ENCODE assay signal across 8 cellular contexts in genomic region chr5:115586525-115587146, GRCh38. TPM values are rescaled to one million over a fixed set of nuclear protein-coding genes. Genes with fewer than 3 reads are reported as not detected.
DNase-seq lines count a peak whose midpoint lies in the region; ATAC-seq, FAIRE-seq and TF ChIP-seq lines count a peak whose summit lies in the region.

No MANE protein-coding gene starts in this region.

- no peak for TF ChIP-seq EP300 in K562 (IDR thresholded peaks at IDR 0.05; ENCODE audit: low read length)

- no peak for TF ChIP-seq POLR2A in K562 (conservative IDR thresholded peaks at IDR 0.05)

- H2AFZ ChIP-seq in K562 (ENCODE audit: low read depth, low read length) = no peak overlapping the region

- no peaks in the 10 kb centered on the region for H3K36me3 ChIP-seq in K562 (ENCODE audit: control insufficient read depth, insufficient read depth, low read length)

- intact Hi-C loops in activated CD8-positive, alpha-beta T cell treated with anti-CD3 and anti-CD28 coated beads for 36 hours (cut with micrococcal nuclease) = loop anchor here (2.0 kb wide), 1 partner anchor 278 kb away; no protein-coding TSS in a partner anchor
- intact Hi-C loops in K562 (cut with micrococcal nuclease) = loop anchor here (2.0 to 10.0 kb wide), 4 partner anchors 39 to 1972 kb away; no protein-coding TSS in a partner anchor

- FAIRE-seq in K562 (lab: Jason Lieb, UNC) = peak; percentile 23

- POLR2A ChIA-PET in activated CD8-positive, alpha-beta T cell treated with anti-CD3 and anti-CD28 coated beads for 36 hours (lab: Charles Lee) = no interaction called here
- POLR2A ChIA-PET in activated CD8-positive, alpha-beta T cell treated with anti-CD3 and anti-CD28 coated beads, Interleukin-2, amount 10 ng/mL, durations not matched to agents 7 days and 5 days (lab: Charles Lee) = no interaction called here
- POLR2A ChIA-PET in K562 (lab: Yijun Ruan, JAX) = no interaction called here

- no peaks in the 10 kb centered on the region for H3K27me3 Mint-ChIP-seq in activated CD8-positive, alpha-beta T cell treated with anti-CD3 and anti-CD28 coated beads for 36 hours
- H3K27me3 Mint-ChIP-seq in activated CD8-positive, alpha-beta T cell treated with anti-CD3 and anti-CD28 coated beads, Interleukin-2, amount 10 ng/mL, durations not matched to agents 7 days and 5 days (ENCODE audit: low read depth) = no peaks in the 10 kb centered on the region
- no peaks in the 10 kb centered on the region for H3K27me3 Mint-ChIP-seq in activated T-cell treated with anti-CD3 and anti-CD28 coated beads, Interleukin-2, amount 50 U/mL, for 4 hours (ENCODE audit: low read depth)

- H3K9ac ChIP-seq in K562 (ENCODE audit: insufficient read depth in 1 of 2, low read depth in 2 of 2, low read length in 2 of 2) = no peak overlapping the region

- in situ Hi-C loops in K562 (cut with MboI) = loop anchor here (25.0 kb wide), 1 partner anchor 1899 kb away; no protein-coding TSS in a partner anchor

- no peaks in the 10 kb centered on the region for H4K20me1 ChIP-seq in K562 (replicated peaks; ENCODE audit: control insufficient read depth, insufficient read depth, low read length)

- no peaks in the 10 kb centered on the region for H3K9me1 ChIP-seq in K562 (ENCODE audit: control insufficient read depth, insufficient read depth, low read length)

- peak; percentile 70 to 72 for TF ChIP-seq RAD21 in K562 (CRISPR knock-in tag; conservative IDR thresholded peaks at IDR 0.05 in 1 of 2, IDR thresholded peaks at IDR 0.05 in 1 of 2)

- H3K27ac Mint-ChIP-seq in activated CD8-positive, alpha-beta T cell treated with anti-CD3 and anti-CD28 coated beads for 36 hours = no peak overlapping the region
- no peak overlapping the region for H3K27ac Mint-ChIP-seq in activated CD8-positive, alpha-beta T cell treated with anti-CD3 and anti-CD28 coated beads, Interleukin-2, amount 10 ng/mL, durations not matched to agents 7 days and 5 days

- no peaks in the 10 kb centered on the region for H3K36me3 Mint-ChIP-seq in activated CD8-positive, alpha-beta T cell treated with anti-CD3 and anti-CD28 coated beads for 36 hours (ENCODE audit: low read depth)
- no peaks in the 10 kb centered on the region for H3K36me3 Mint-ChIP-seq in activated CD8-positive, alpha-beta T cell treated with anti-CD3 and anti-CD28 coated beads, Interleukin-2, amount 10 ng/mL, durations not matched to agents 7 days and 5 days (ENCODE audit: low read depth)
- no peaks in the 10 kb centered on the region for H3K36me3 Mint-ChIP-seq in activated T-cell treated with anti-CD3 and anti-CD28 coated beads, Interleukin-2, amount 50 U/mL, for 4 hours (ENCODE audit: insufficient read depth)

- no peaks in the 10 kb centered on the region for H3K4me1 Mint-ChIP-seq in activated CD8-positive, alpha-beta T cell treated with anti-CD3 and anti-CD28 coated beads for 36 hours (ENCODE audit: low read depth)
- no peaks in the 10 kb centered on the region for H3K4me1 Mint-ChIP-seq in activated CD8-positive, alpha-beta T cell treated with anti-CD3 and anti-CD28 coated beads, Interleukin-2, amount 10 ng/mL, durations not matched to agents 7 days and 5 days (ENCODE audit: low read depth)
- no peaks in the 10 kb centered on the region for H3K4me1 Mint-ChIP-seq in activated T-cell treated with anti-CD3 and anti-CD28 coated beads, Interleukin-2, amount 50 U/mL, for 4 hours (ENCODE audit: low read depth)

- TF ChIP-seq CTCF in activated CD8-positive, alpha-beta T cell treated with anti-CD3 and anti-CD28 coated beads for 36 hours (IDR thresholded peaks at IDR 0.05) = peak; percentile 68
- peak in 2 of 3 experiments; percentile 43 to 60; a peak in 4 of 6 replicates for TF ChIP-seq CTCF in K562 (IDR thresholded peaks at IDR 0.05 in 2 of 3, conservative IDR thresholded peaks at IDR 0.05 in 1 of 3; ENCODE audit: insufficient read depth in 2 of 3, low read depth in 1 of 3, low read length in 3 of 3)

- no peaks in the 10 kb centered on the region for H3K9me3 Mint-ChIP-seq in activated CD8-positive, alpha-beta T cell treated with anti-CD3 and anti-CD28 coated beads for 36 hours
- no peaks in the 10 kb centered on the region for H3K9me3 Mint-ChIP-seq in activated CD8-positive, alpha-beta T cell treated with anti-CD3 and anti-CD28 coated beads, Interleukin-2, amount 10 ng/mL, durations not matched to agents 7 days and 5 days (ENCODE audit: insufficient read depth)
- no peaks in the 10 kb centered on the region for H3K9me3 Mint-ChIP-seq in activated T-cell treated with anti-CD3 and anti-CD28 coated beads, Interleukin-2, amount 50 U/mL, for 4 hours

- no peak overlapping the region for H3K4me3 Mint-ChIP-seq in activated CD8-positive, alpha-beta T cell treated with anti-CD3 and anti-CD28 coated beads for 36 hours
- H3K4me3 Mint-ChIP-seq in activated CD8-positive, alpha-beta T cell treated with anti-CD3 and anti-CD28 coated beads, Interleukin-2, amount 10 ng/mL, durations not matched to agents 7 days and 5 days = no peak overlapping the region
- H3K4me3 Mint-ChIP-seq in activated T-cell treated with anti-CD3 and anti-CD28 coated beads, Interleukin-2, amount 50 U/mL, for 4 hours = no peak overlapping the region

- no peak overlapping the region for H3K4me3 ChIP-seq in K562

- ATAC-seq in activated CD8-positive, alpha-beta T cell treated with anti-CD3 and anti-CD28 coated beads for 36 hours = no peak
- no peak for ATAC-seq in activated CD8-positive, alpha-beta T cell treated with anti-CD3 and anti-CD28 coated beads, Interleukin-2, amount 10 ng/mL, durations not matched to agents 7 days and 5 days
- ATAC-seq in K562 = peak; percentile 53; the same call in 1 of the 3 replicates
- no peak for ATAC-seq in activated T-cell treated with anti-CD3 and anti-CD28 coated beads, Interleukin-2, amount 50 U/mL, for 4 hours
- ATAC-seq in HG02973 (IDR thresholded peaks at IDR 0.05; ENCODE audit: unreplicated experiment) = no peak

- DNase-seq in activated CD8-positive, alpha-beta T cell treated with anti-CD3 and anti-CD28 coated beads for 36 hours = no peak
- no peak for DNase-seq in activated CD8-positive, alpha-beta T cell treated with anti-CD3 and anti-CD28 coated beads, Interleukin-2, amount 10 ng/mL, durations not matched to agents 7 days and 5 days
- DNase-seq in NCI-H2029 (lab: John Stamatoyannopoulos, UW) (peak; percentile 26), K562 (ENCODE audit: extremely low read depth in 1 of 4, low spot score in 3 of 4) (peak; percentile 14 to 25 (median 16)), medulla oblongata (ENCODE audit: extremely low spot score) (peak; percentile 71)
- no peak for DNase-seq in activated T-cell treated with anti-CD3 and anti-CD28 coated beads, Interleukin-2, amount 50 U/mL, for 4 hours
- no peak for DNase-seq in activated CD8-positive, alpha-beta memory T cell treated with anti-CD3 and anti-CD28 coated beads, Interleukin-2, amount 50 U/mL, for 4 hours

- H3K27ac ChIP-seq in K562 (ENCODE audit: extremely low read depth, low read depth, low read length) = no peak overlapping the region

- H3K4me2 ChIP-seq in K562 (ENCODE audit: insufficient read depth, low read length) = no peak overlapping the region

- H3K9me3 ChIP-seq in K562 (replicated peaks; ENCODE audit: control insufficient read depth, insufficient read depth, low read depth, low read length) = no peaks in the 10 kb centered on the region

- WGBS in K562 (ENCODE audit: insufficient coverage, low coverage, missing lambda C conversion rate) = 32% methylated on average over 6 of the region's 6 CpGs

- CTCF ChIA-PET in activated CD8-positive, alpha-beta T cell treated with anti-CD3 and anti-CD28 coated beads for 36 hours (lab: Charles Lee) = interaction anchor here (0.5 to 1.5 kb wide), 2 partner anchors 11 to 269 kb away, joined by 3 to 9 read pairs; no protein-coding TSS in a partner anchor
- CTCF ChIA-PET in activated CD8-positive, alpha-beta T cell treated with anti-CD3 and anti-CD28 coated beads, Interleukin-2, amount 10 ng/mL, durations not matched to agents 7 days and 5 days (lab: Charles Lee) = interaction anchor here (0.7 to 2.2 kb wide), 4 partner anchors 37 to 278 kb away, joined by 3 to 13 read pairs (median 3); no protein-coding TSS in a partner anchor
- CTCF ChIA-PET in K562 (lab: Yijun Ruan, JAX; ENCODE audit: low intra/inter-chr PET ratio) = interaction anchor here (0.6 to 3.0 kb wide), 2 partner anchors 253 to 276 kb away, joined by 4 to 31 read pairs; no protein-coding TSS in a partner anchor

- no peaks in the 10 kb centered on the region for H3K4me1 ChIP-seq in K562 (replicated peaks in 1 of 2; ENCODE audit: control insufficient read depth in 2 of 2, insufficient read depth in 2 of 2, low read length in 2 of 2)

- H3K79me2 ChIP-seq in K562 (ENCODE audit: control insufficient read depth, insufficient read depth, low read length) = no peaks in the 10 kb centered on the region

- H3K27me3 ChIP-seq in K562 (ENCODE audit: control insufficient read depth in 2 of 2, insufficient read depth in 2 of 2, low read length in 2 of 2) = no peaks in the 10 kb centered on the region

- BruUV-seq in K562 (replicated peaks; lab: Mats Ljungman, UMichigan) = no TSS peak

RNA-seq across cellular contexts. Expression of gene TICAM2, which starts 15.6 kb away (rescaled TPM):
- under 1 TPM; 0.27 to 0.96 TPM for total RNA-seq in activated CD8-positive, alpha-beta T cell treated with anti-CD3 and anti-CD28 coated beads for 36 hours
- total RNA-seq in activated CD8-positive, alpha-beta T cell treated with anti-CD3 and anti-CD28 coated beads, Interleukin-2, amount 10 ng/mL, durations not matched to agents 7 days and 5 days = under 1 TPM; 0.47 to 0.55 TPM
- total RNA-seq in K562 (2011; cell fraction: chromatin; rRNA removed; ENCODE audit: low replicate concordance) = 0.32 and 2.6 TPM in 2 replicates
- total RNA-seq in K562 (2011; cell fraction: nucleolus; rRNA removed) = 0.26 and 0.33 TPM in 2 replicates
- 0.95 and 2.5 TPM in 2 replicates for total RNA-seq in K562 (2011; cell fraction: nucleoplasm; rRNA removed)
- total RNA-seq in K562 (2014; rRNA removed) (0.41 and 0.69 TPM in 2 replicates), K562 (2014; rRNA removed; fragmentation: Illumina TruSeq; extraction: Trizol) (0.98 TPM in 1 of 2 replicates, not detected in the other), K562 (2015; rRNA removed; fragmentation: Illumina TruSeq; extraction: Trizol) (1.2 and 2.2 TPM in 2 replicates), K562 (2021) (1.7 and 2.1 TPM in 2 replicates)
- polyA plus RNA-seq in K562 (2011; rRNA removed) (0.17 TPM in 1 of 2 replicates, not detected in the other), K562 (2014; fragmentation: Illumina TruSeq; extraction: Trizol) (1.8 TPM in 1 of 2 replicates, not detected in the other), K562 (2014; fragmentation: Nextera tagmentation; extraction: Ambion mirVana) (1 to 10 TPM in 1 of 2 experiments, under 1 TPM in 1; 0.93 to 1.6 TPM), K562 (2014; rRNA removed) (0.15 and 0.38 TPM in 2 replicates)
- 0.01 and 0.03 TPM in 2 replicates for polyA plus RNA-seq in K562 (2011; cell fraction: cytosol; rRNA removed)
- 0.20 and 0.35 TPM in 2 replicates for polyA plus RNA-seq in K562 (2011; cell fraction: nucleus; rRNA removed)
- 1.1 and 1.2 TPM in 2 replicates for polyA plus RNA-seq in K562 (2012)
- 0.07 TPM in 1 of 2 replicates, not detected in the other for polyA minus RNA-seq in K562 (2011; rRNA and poly(A)+ RNA removed)
- not detected in 2 replicates for polyA minus RNA-seq in K562 (2011; cell fraction: cytosol; rRNA and poly(A)+ RNA removed)
- 0.81 and 2.2 TPM in 2 replicates for polyA minus RNA-seq in K562 (2011; cell fraction: nucleus; rRNA and poly(A)+ RNA removed)
- under 1 TPM; 0.18 to 0.82 (median 0.48) TPM for total RNA-seq in activated T-cell treated with anti-CD3 and anti-CD28 coated beads, Interleukin-2, amount 50 U/mL, for 4 hours

RNA-seq across cellular contexts. Expression of gene TMED7, which starts 39.2 kb away (rescaled TPM):
- 10 to 100 TPM; 39.9 to 44.6 TPM for total RNA-seq in activated CD8-positive, alpha-beta T cell treated with anti-CD3 and anti-CD28 coated beads for 36 hours
- total RNA-seq in activated CD8-positive, alpha-beta T cell treated with anti-CD3 and anti-CD28 coated beads, Interleukin-2, amount 10 ng/mL, durations not matched to agents 7 days and 5 days = 10 to 100 TPM; 40.5 to 48.9 TPM
- total RNA-seq in K562 (2011; cell fraction: chromatin; rRNA removed; ENCODE audit: low replicate concordance) = 21.4 and 62.0 TPM in 2 replicates
- 22.8 and 31.2 TPM in 2 replicates for total RNA-seq in K562 (2011; cell fraction: nucleolus; rRNA removed)
- total RNA-seq in K562 (2011; cell fraction: nucleoplasm; rRNA removed) = 53.7 and 91.9 TPM in 2 replicates
- 91.6 and 93.4 TPM in 2 replicates for total RNA-seq in K562 (2014; rRNA removed)
- total RNA-seq in K562 (2014; rRNA removed; fragmentation: Illumina TruSeq; extraction: Trizol) = 45.7 and 54.6 TPM in 2 replicates
- total RNA-seq in K562 (2015; rRNA removed; fragmentation: Illumina TruSeq; extraction: Trizol) = 39.5 and 45.3 TPM in 2 replicates
- 52.4 and 57.9 TPM in 2 replicates for total RNA-seq in K562 (2021)
- polyA plus RNA-seq in K562 (2011; rRNA removed) = 37.2 and 41.2 TPM in 2 replicates
- polyA plus RNA-seq in K562 (2011; cell fraction: cytosol; rRNA removed) = 26.0 and 113 TPM in 2 replicates
- 9.5 and 12.7 TPM in 2 replicates for polyA plus RNA-seq in K562 (2011; cell fraction: nucleus; rRNA removed)
- 21.7 and 33.5 TPM in 2 replicates for polyA plus RNA-seq in K562 (2012)
- polyA plus RNA-seq in K562 (2014; fragmentation: Illumina TruSeq; extraction: Trizol) = 25.0 and 30.2 TPM in 2 replicates
- polyA plus RNA-seq in K562 (2014; fragmentation: Nextera tagmentation; extraction: Ambion mirVana) = 10 to 100 TPM; 15.9 to 16.5 TPM
- polyA plus RNA-seq in K562 (2014; rRNA removed) = 34.3 and 41.7 TPM in 2 replicates
- 63.0 and 74.7 TPM in 2 replicates for polyA minus RNA-seq in K562 (2011; rRNA and poly(A)+ RNA removed)
- polyA minus RNA-seq in K562 (2011; cell fraction: cytosol; rRNA and poly(A)+ RNA removed) = 26.1 and 47.5 TPM in 2 replicates
- 18.4 and 34.0 TPM in 2 replicates for polyA minus RNA-seq in K562 (2011; cell fraction: nucleus; rRNA and poly(A)+ RNA removed)
- 10 to 100 TPM; 59.8 to 66.1 (median 62.6) TPM for total RNA-seq in activated T-cell treated with anti-CD3 and anti-CD28 coated beads, Interleukin-2, amount 50 U/mL, for 4 hours

RNA-seq across cellular contexts. Expression of gene FEM1C, which starts 42.1 kb away (rescaled TPM):
- 10 to 100 TPM; 16.6 to 16.7 TPM for total RNA-seq in activated CD8-positive, alpha-beta T cell treated with anti-CD3 and anti-CD28 coated beads for 36 hours
- total RNA-seq in activated CD8-positive, alpha-beta T cell treated with anti-CD3 and anti-CD28 coated beads, Interleukin-2, amount 10 ng/mL, durations not matched to agents 7 days and 5 days = 10 to 100 TPM; 13.6 to 15.0 TPM
- 5.6 and 16.4 TPM in 2 replicates for total RNA-seq in K562 (2011; cell fraction: chromatin; rRNA removed; ENCODE audit: low replicate concordance)
- total RNA-seq in K562 (2011; cell fraction: nucleolus; rRNA removed) = 2.7 and 4.2 TPM in 2 replicates
- 8.1 and 12.4 TPM in 2 replicates for total RNA-seq in K562 (2011; cell fraction: nucleoplasm; rRNA removed)
- 3.6 and 3.8 TPM in 2 replicates for total RNA-seq in K562 (2014; rRNA removed)
- total RNA-seq in K562 (2014; rRNA removed; fragmentation: Illumina TruSeq; extraction: Trizol) = 4.3 and 5.2 TPM in 2 replicates
- 5.0 TPM in 2 replicates for total RNA-seq in K562 (2015; rRNA removed; fragmentation: Illumina TruSeq; extraction: Trizol)
- total RNA-seq in K562 (2021) = 5.1 and 6.0 TPM in 2 replicates
- 9.3 and 9.7 TPM in 2 replicates for polyA plus RNA-seq in K562 (2011; rRNA removed)
- polyA plus RNA-seq in K562 (2011; cell fraction: cytosol; rRNA removed) = 1.9 and 5.3 TPM in 2 replicates
- polyA plus RNA-seq in K562 (2011; cell fraction: nucleus; rRNA removed) = 3.5 and 5.3 TPM in 2 replicates
- 2.8 and 3.1 TPM in 2 replicates for polyA plus RNA-seq in K562 (2012)
- polyA plus RNA-seq in K562 (2014; fragmentation: Illumina TruSeq; extraction: Trizol) = 4.7 and 5.1 TPM in 2 replicates
- 1 to 10 TPM; 1.4 to 3.9 TPM for polyA plus RNA-seq in K562 (2014; fragmentation: Nextera tagmentation; extraction: Ambion mirVana)
- 3.2 and 3.5 TPM in 2 replicates for polyA plus RNA-seq in K562 (2014; rRNA removed)
- polyA minus RNA-seq in K562 (2011; rRNA and poly(A)+ RNA removed) = 17.1 and 23.3 TPM in 2 replicates
- polyA minus RNA-seq in K562 (2011; cell fraction: cytosol; rRNA and poly(A)+ RNA removed) = 4.6 and 5.3 TPM in 2 replicates
- polyA minus RNA-seq in K562 (2011; cell fraction: nucleus; rRNA and poly(A)+ RNA removed) = 5.1 and 11.6 TPM in 2 replicates
- total RNA-seq in activated T-cell treated with anti-CD3 and anti-CD28 coated beads, Interleukin-2, amount 50 U/mL, for 4 hours = 10 to 100 TPM in 1 of 3 donors, 1 to 10 TPM in 2; 9.6 to 10.9 (median 10.0) TPM

Comparison
In these comparisons a context has a peak if more than half of its experiments do, and no peak if none do; other contexts are left out.
1. DNase-seq: peak in NCI-H2029 (single experiment), K562 (4 of 4) and medulla oblongata (single experiment); none in activated CD8-positive, alpha-beta T cell treated with anti-CD3 and anti-CD28 coated beads for 36 hours (single experiment), activated CD8-positive, alpha-beta T cell treated with anti-CD3 and anti-CD28 coated beads, Interleukin-2, amount 10 ng/mL, durations not matched to agents 7 days and 5 days (single experiment), activated T-cell treated with anti-CD3 and anti-CD28 coated beads, Interleukin-2, amount 50 U/mL, for 4 hours (single experiment) and activated CD8-positive, alpha-beta memory T cell treated with anti-CD3 and anti-CD28 coated beads, Interleukin-2, amount 50 U/mL, for 4 hours (single experiment).